8 cellular contexts compared by ENCODE assay signal in genomic region chr16:58494981-58495860, GRCh38. TPM values are rescaled to one million over a fixed set of nuclear protein-coding genes. Genes with fewer than 3 reads are reported as not detected.
DNase-seq lines count a peak whose midpoint lies in the region; ATAC-seq and TF ChIP-seq lines count a peak whose summit lies in the region.

No MANE protein-coding gene starts in this region.

- no peaks in the 10 kb centered on the region for H3K9me3 ChIP-seq in effector memory CD4-positive, alpha-beta T cell (ENCODE audit: control insufficient read depth, low read length)
- H3K9me3 ChIP-seq in lung (ENCODE audit: control insufficient read depth in 2 of 2, insufficient read depth in 1 of 2, low read length in 1 of 2), result no peaks in the 10 kb centered on the region

- no peak for TF ChIP-seq CTCF in lung (IDR thresholded peaks at IDR 0.05; ENCODE audit: control extremely low read depth, extremely low read depth)

- 39 to 42% methylated on average over 21 of the region's 21 CpGs for WGBS in lung, 2 donors

- no peaks in the 10 kb centered on the region for H3K36me3 ChIP-seq in effector memory CD4-positive, alpha-beta T cell (ENCODE audit: control insufficient read depth, insufficient read depth, low read length)
- no peaks in the 10 kb centered on the region for H3K36me3 ChIP-seq in lung (ENCODE audit: control insufficient read depth in 2 of 2, insufficient read depth in 2 of 2, low read length in 2 of 2)

- no peak overlapping the region for H3K4me3 ChIP-seq in effector memory CD4-positive, alpha-beta T cell (ENCODE audit: insufficient read depth, low read depth, low read length, poor library complexity, severe bottlenecking)
- no peak overlapping the region for H3K4me3 ChIP-seq in lung

- peak; percentile 97 for DNase-seq in AG08395 (ENCODE audit: low spot score)
- DNase-seq in NCI-H226, result peak; percentile 95
- peak; percentile 26 for DNase-seq in activated CD4-positive, alpha-beta T cell treated with anti-CD3 and anti-CD28 coated beads for 1 hour
- peak; percentile 16 to 54 (median 34) for DNase-seq in effector memory CD4-positive, alpha-beta T cell
- peak; percentile 43 for DNase-seq in lung (ENCODE audit: low spot score)
- peak; percentile 80 for DNase-seq in stimulated activated CD8-positive, alpha-beta memory T cell treated with anti-CD3 and anti-CD28 coated beads, Interleukin-4, amount 100 ng/mL, for 48 hours

- H3K4me1 ChIP-seq in effector memory CD4-positive, alpha-beta T cell (ENCODE audit: control insufficient read depth, insufficient read depth, low read length, poor library complexity, severe bottlenecking), result peaks cover 2% of the 10 kb centered on the region
- no peaks in the 10 kb centered on the region for H3K4me1 ChIP-seq in lung (ENCODE audit: control insufficient read depth in 2 of 2, insufficient read depth in 2 of 2, low read length in 2 of 2)

- no peak overlapping the region for H3K27ac ChIP-seq in effector memory CD4-positive, alpha-beta T cell (ENCODE audit: insufficient read depth, low read length, poor library complexity, severe bottlenecking)
- H3K27ac ChIP-seq in lung (ENCODE audit: low read depth in 1 of 2, low read length in 1 of 2), result peak overlapping the region in 1 of 2 donors; percentile 6

- ATAC-seq in GM18861 (IDR thresholded peaks at IDR 0.05; ENCODE audit: unreplicated experiment), result peak; percentile 46
- ATAC-seq in HG03342 (IDR thresholded peaks at IDR 0.05; ENCODE audit: unreplicated experiment), result peak; percentile 75
- no peak for ATAC-seq in lung (ENCODE audit: insufficient read depth, low FRiP score)

- H3K27me3 ChIP-seq in effector memory CD4-positive, alpha-beta T cell (replicated peaks; ENCODE audit: control insufficient read depth, insufficient read depth, low read length, poor library complexity, severe bottlenecking), result no peaks in the 10 kb centered on the region
- no peaks in the 10 kb centered on the region for H3K27me3 ChIP-seq in lung (ENCODE audit: control insufficient read depth, insufficient read depth)

RNA-seq across cellular contexts. Expression of gene NDRG4, which starts 4.7 kb away (rescaled TPM):
- 10 to 100 TPM; 10.7 to 18.7 TPM for total RNA-seq in lung
- 10 to 100 TPM in 1 of 2 donors, 1 to 10 TPM in 1; 5.3 to 17.8 TPM for polyA plus RNA-seq in lung

RNA-seq across cellular contexts. Expression of gene SETD6, which starts 20.1 kb away (rescaled TPM):
- 10 to 100 TPM; 16.5 to 21.5 TPM for total RNA-seq in lung
- 10 to 100 TPM; 10.6 to 14.8 TPM for polyA plus RNA-seq in lung

Comparison
In these comparisons a context has a peak if more than half of its experiments do, and no peak if none do; other contexts are left out.
1. DNase-seq: peak in every context shown above with its lines; median percentile 97 in AG08395; 95 in NCI-H226; 80 in stimulated activated CD8-positive, alpha-beta memory T cell treated with anti-CD3 and anti-CD28 coated beads, Interleukin-4, amount 100 ng/mL, for 48 hours; 43 in lung; 34 in effector memory CD4-positive, alpha-beta T cell; 26 in activated CD4-positive, alpha-beta T cell treated with anti-CD3 and anti-CD28 coated beads for 1 hour.